In the genomic region with DNA sequence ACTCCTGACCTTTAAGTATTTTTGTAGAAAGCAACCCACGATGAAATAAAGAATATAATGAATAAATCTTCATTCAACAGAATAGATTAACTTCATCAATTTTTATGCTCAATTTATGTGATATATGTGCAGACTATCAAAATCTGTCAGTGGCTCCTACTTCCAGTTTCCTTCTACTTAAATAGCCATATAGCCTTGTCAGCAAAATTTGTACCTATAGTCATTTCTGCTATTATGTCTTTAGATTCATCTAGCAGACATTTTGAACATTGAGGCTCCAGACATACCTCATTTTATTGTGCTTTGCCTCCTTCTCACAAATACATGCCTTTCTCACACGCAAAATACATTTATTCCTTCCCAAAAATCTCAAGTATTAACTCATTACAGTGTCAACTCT, we compare ENCODE assay signal across 3 cellular contexts.
TF ChIP-seq lines count a peak whose summit lies in the region.

No MANE protein-coding gene starts in this region.

TF ChIP-seq in A549, 52 proteins besides CTCF, POLR2A, EP300 and RAD21:
- peak; percentile 77 for TF ChIP-seq MAFK (IDR thresholded peaks at IDR 0.05; ENCODE audit: partially characterized antibody)
- TF ChIP-seq, protein P1, sequence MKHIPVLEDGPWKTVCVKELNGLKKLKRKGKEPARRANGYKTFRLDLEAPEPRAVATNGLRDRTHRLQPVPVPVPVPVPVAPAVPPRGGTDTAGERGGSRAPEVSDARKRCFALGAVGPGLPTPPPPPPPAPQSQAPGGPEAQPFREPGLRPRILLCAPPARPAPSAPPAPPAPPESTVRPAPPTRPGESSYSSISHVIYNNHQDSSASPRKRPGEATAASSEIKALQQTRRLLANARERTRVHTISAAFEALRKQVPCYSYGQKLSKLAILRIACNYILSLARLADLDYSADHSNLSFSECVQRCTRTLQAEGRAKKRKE (CRISPR knock-in tag; IDR thresholded peaks at IDR 0.05; ENCODE audit: low read depth): no peak

TF ChIP-seq in IMR-90, 13 proteins besides CTCF, POLR2A, EP300 and RAD21:
- TF ChIP-seq SMC3 (IDR thresholded peaks at IDR 0.05; ENCODE audit: low read depth, low read length): no peak
- TF ChIP-seq NFE2L2 (IDR thresholded peaks at IDR 0.05; ENCODE audit: low read depth, low read length): no peak
- TF ChIP-seq MAZ (IDR thresholded peaks at IDR 0.05; ENCODE audit: borderline replicate concordance, low read depth, low read length): no peak
- TF ChIP-seq MXI1 (IDR thresholded peaks at IDR 0.05; ENCODE audit: borderline replicate concordance, low read depth, low read length): no peak
- TF ChIP-seq BHLHE40 (IDR thresholded peaks at IDR 0.05; ENCODE audit: low read depth, low read length): no peak
- no peak for TF ChIP-seq ELK1 (IDR thresholded peaks at IDR 0.05; ENCODE audit: borderline replicate concordance, low read depth, low read length)
- TF ChIP-seq MAFK (IDR thresholded peaks at IDR 0.05; ENCODE audit: low read depth, low read length): peak; percentile 94
- no peak for TF ChIP-seq CEBPB (IDR thresholded peaks at IDR 0.05; ENCODE audit: low read depth, low read length)

TF ChIP-seq in H1, 55 proteins besides CTCF, POLR2A, EP300 and RAD21:
- TF ChIP-seq GABPA (IDR thresholded peaks at IDR 0.05; ENCODE audit: borderline replicate concordance, insufficient read depth, low read length): no peak
- TF ChIP-seq RNF2 (IDR thresholded peaks at IDR 0.05; ENCODE audit: borderline replicate concordance, low read depth, low read length, missing control alignments, poor library complexity, severe bottlenecking): no peak
- TF ChIP-seq MAFK (IDR thresholded peaks at IDR 0.05; ENCODE audit: low read depth, low read length): peak; percentile 56; the same call in 1 of the 2 replicates
- TF ChIP-seq E2F6 (IDR thresholded peaks at IDR 0.05): no peak
- TF ChIP-seq NRF1 (IDR thresholded peaks at IDR 0.05; ENCODE audit: low read depth, low read length): no peak
- no peak for TF ChIP-seq SUZ12 (IDR thresholded peaks at IDR 0.05; ENCODE audit: low read length)
- TF ChIP-seq KDM5A (IDR thresholded peaks at IDR 0.05; ENCODE audit: low read length): no peak
- TF ChIP-seq, protein P2, sequence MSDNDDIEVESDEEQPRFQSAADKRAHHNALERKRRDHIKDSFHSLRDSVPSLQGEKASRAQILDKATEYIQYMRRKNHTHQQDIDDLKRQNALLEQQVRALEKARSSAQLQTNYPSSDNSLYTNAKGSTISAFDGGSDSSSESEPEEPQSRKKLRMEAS (IDR thresholded peaks at IDR 0.05): no peak
TF ChIP-seq in H1: peak in this region for 1.
